In the genomic region with DNA sequence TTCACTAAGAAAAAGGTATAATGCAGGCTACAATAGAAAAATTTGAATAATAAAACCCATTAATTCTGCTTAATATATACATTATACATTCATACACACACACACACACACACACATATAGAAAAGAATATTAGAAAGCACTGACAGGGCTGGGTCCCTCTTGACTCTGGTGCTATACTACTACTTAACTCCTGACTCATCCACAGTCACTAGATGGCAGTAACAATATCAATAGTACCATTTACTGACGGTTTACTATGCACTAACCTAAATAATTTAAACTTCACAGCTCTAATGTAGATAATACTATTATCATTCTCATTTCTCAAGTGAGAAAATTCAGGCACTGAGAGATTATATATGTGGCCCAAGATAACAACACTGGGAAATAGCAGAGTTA, we compare ENCODE assay signal across 9 cellular contexts.
DNase-seq lines count a peak whose midpoint lies in the region; ATAC-seq, FAIRE-seq and TF ChIP-seq lines count a peak whose summit lies in the region.
"Had no signal": no experiment of that assay in that cellular context is flagged by ENCODE, and none has a peak within 500 bp of the region (broad histone marks: within the 10 kb centered on the region; RNA-seq: fewer than 3 reads in every experiment).

No MANE protein-coding gene starts in this region.

- TF ChIP-seq CTCF in MCF 10A (IDR thresholded peaks at IDR 0.05; ENCODE audit: unreplicated experiment) = peak; percentile 36
- no peak for TF ChIP-seq CTCF in breast epithelium (IDR thresholded peaks at IDR 0.05)
- TF ChIP-seq CTCF in GM12878 (IDR thresholded peaks at IDR 0.05 in 2 of 3, conservative IDR thresholded peaks at IDR 0.05 in 1 of 3; ENCODE audit: control insufficient read depth in 2 of 3, extremely low read depth in 1 of 3, insufficient read depth in 1 of 3, low read depth in 3 of 3, low read length in 3 of 3) = peak; percentile 26 to 41 (median 40); a peak in 4 of 6 replicates

- H3K4me2 ChIP-seq in GM12878 (ENCODE audit: control insufficient read depth, insufficient read depth) = no peak overlapping the region

- no peaks in the 10 kb centered on the region for H3K27me3 Mint-ChIP-seq in MCF 10A (ENCODE audit: insufficient read depth, unreplicated experiment)

- ATAC-seq in GM12878 (peak; percentile 92), HG02970 (IDR thresholded peaks at IDR 0.05; ENCODE audit: low FRiP score, unreplicated experiment) (no peak)

- H3K9me3 ChIP-seq in breast epithelium = peaks cover 9 to 18% of the 10 kb centered on the region in 2 donors
- H3K9me3 ChIP-seq in GM12878 (replicated peaks; ENCODE audit: control insufficient read depth, insufficient read depth, low read length) = peaks cover 7% of the 10 kb centered on the region; the same call in 2 of the 3 replicates
- no peaks in the 10 kb centered on the region for H3K9me3 ChIP-seq in small intestine (ENCODE audit: control insufficient read depth, low read depth)

- CTCF ChIA-PET in MCF 10A (lab: Yijun Ruan, JAX) (interaction anchor here (0.6 to 2.6 kb wide), 11 partner anchors 9 to 997 kb away, joined by 3 to 11 read pairs (median 4); partner anchors contain the start of gene COP1), GM12878 (lab: Yijun Ruan, JAX) (interaction anchor here (0.7 to 2.2 kb wide), 11 partner anchors 10 to 187 kb away, joined by 3 to 6 read pairs (median 3); partner anchors contain the start of gene COP1)

- H2AFZ ChIP-seq in GM12878 (ENCODE audit: control insufficient read depth, low read depth, low read length) = no peak overlapping the region

- BruUV-seq in MCF 10A (replicated peaks; lab: Mats Ljungman, UMichigan) (no TSS peak), GM12878 (replicated peaks; lab: Mats Ljungman, UMichigan) (no TSS peak)

- H3K36me3 ChIP-seq in breast epithelium (no peaks in the 10 kb centered on the region), GM12878 (ENCODE audit: control insufficient read depth in 2 of 2, insufficient read depth in 2 of 2, low read length in 1 of 2) (peaks cover 0 to 6% of the 10 kb centered on the region in 2 experiments; a peak in 1 of 4 replicates), small intestine (ENCODE audit: control insufficient read depth in 2 of 2, insufficient read depth in 2 of 2, low read length in 2 of 2) (peaks cover 0 to 4% of the 10 kb centered on the region in 2 donors)

- no peak overlapping the region for H3K4me3 Mint-ChIP-seq in MCF 10A (ENCODE audit: unreplicated experiment)

- H3K4me3 ChIP-seq in breast epithelium = no peak overlapping the region
- no peak overlapping the region for H3K4me3 ChIP-seq in GM12878
- H3K4me3 ChIP-seq in small intestine (ENCODE audit: low read depth in 1 of 2, low read length in 2 of 2) = no peak overlapping the region

- peaks cover 6% of the 10 kb centered on the region for H3K4me1 Mint-ChIP-seq in MCF 10A (ENCODE audit: insufficient read depth, unreplicated experiment)

- TF ChIP-seq RAD21 in GM12878 (IDR thresholded peaks at IDR 0.05; ENCODE audit: insufficient read depth, low read depth, low read length) = peak; percentile 30; the same call in 1 of the 2 replicates

- no peak for TF ChIP-seq POLR2A in breast epithelium (IDR thresholded peaks at IDR 0.05)
- TF ChIP-seq POLR2A in GM12878 (IDR thresholded peaks at IDR 0.05; ENCODE audit: low read depth, low read length) = no peak

- intact Hi-C loops in MCF 10A (cut with micrococcal nuclease) (loop anchor here (1.0 to 5.0 kb wide), 3 partner anchors 88 to 762 kb away; partner anchors contain the start of gene COP1), breast epithelium (cut with DNase I; ENCODE audit: low total_unique reads) (no loop called here), GM12878 (cut with micrococcal nuclease; ENCODE audit: unreplicated experiment) (loop anchor here (2.0 to 10.0 kb wide), 2 partner anchors 87 to 345 kb away; partner anchors contain the start of genes COP1 and PAPPA2)

- no peak overlapping the region for H3K9ac ChIP-seq in GM12878 (ENCODE audit: control insufficient read depth, insufficient read depth, low read length)

- DNase-seq in MCF 10A (ENCODE audit: unreplicated experiment) (peak; percentile 47), breast epithelium (ENCODE audit: low spot score in 2 of 2) (no peak), HTR-8/SVneo (ENCODE audit: insufficient read length, low spot score) (peak; percentile 7), GM12878 (ENCODE audit: low read depth, low spot score) (no peak), small intestine (peak; percentile 21), NCI-H2196 (lab: John Stamatoyannopoulos, UW; ENCODE audit: unreplicated experiment) (no peak), medulla oblongata (ENCODE audit: extremely low spot score) (no peak)
- DNase-seq: DMS79 treated with DMSO at 0.1 percent for 48 hours had no signal

- FAIRE-seq in HTR-8/SVneo (lab: Jason Lieb, UNC) (no peak), GM12878 (lab: Jason Lieb, UNC) (no peak), small intestine (lab: Jason Lieb, UNC) (no peak)

- no peaks in the 10 kb centered on the region for H4K20me1 ChIP-seq in GM12878 (ENCODE audit: control insufficient read depth, insufficient read depth)

- in situ Hi-C loops in GM12878 (cut with MboI) = no loop called here

- no peaks in the 10 kb centered on the region for H3K27me3 ChIP-seq in breast epithelium
- H3K27me3 ChIP-seq in GM12878 (replicated peaks in 1 of 2; ENCODE audit: control insufficient read depth in 2 of 2, insufficient read depth in 2 of 2, low read length in 1 of 2) = no peaks in the 10 kb centered on the region
- no peaks in the 10 kb centered on the region for H3K27me3 ChIP-seq in small intestine (ENCODE audit: control insufficient read depth in 2 of 2, insufficient read depth in 2 of 2, low read length in 2 of 2)

- H3K27ac ChIP-seq in breast epithelium (no peak overlapping the region), GM12878 (ENCODE audit: control insufficient read depth, insufficient read depth) (no peak overlapping the region), small intestine (ENCODE audit: low read depth in 1 of 2, low read length in 1 of 2) (no peak overlapping the region)

- peaks cover 6% of the 10 kb centered on the region for H3K9me3 Mint-ChIP-seq in MCF 10A (ENCODE audit: unreplicated experiment)

- 15% methylated on average over 1 of the region's 1 CpG for WGBS in GM12878 (ENCODE audit: insufficient coverage, insufficient replicate concordance, low lambda C conversion rate, missing lambda C conversion rate)
- WGBS in small intestine, 3 donors = 65 to 81% (median 71%) methylated on average over 1 of the region's 1 CpG

- no peak for TF ChIP-seq EP300 in GM12878 (IDR thresholded peaks at IDR 0.05; ENCODE audit: borderline replicate concordance in 1 of 2, control insufficient read depth in 1 of 2, low read depth in 2 of 2, low read length in 2 of 2)

- no peaks in the 10 kb centered on the region for H3K4me1 ChIP-seq in breast epithelium
- no peaks in the 10 kb centered on the region for H3K4me1 ChIP-seq in GM12878 (ENCODE audit: control insufficient read depth, insufficient read depth, low read length)
- peaks cover 0 to under 1% of the 10 kb centered on the region in 2 donors for H3K4me1 ChIP-seq in small intestine (ENCODE audit: control insufficient read depth in 2 of 2, insufficient read depth in 1 of 2, low read depth in 1 of 2, low read length in 1 of 2)

- H3K27ac Mint-ChIP-seq in MCF 10A (ENCODE audit: low read depth, unreplicated experiment) = no peak overlapping the region

- SMC1A ChIA-PET in GM12878 (lab: Charles Lee; ENCODE audit: uncharacterized antibody, unreplicated experiment) = interaction anchor here (0.8 to 1.5 kb wide), 4 partner anchors 11 to 94 kb away, joined by 3 to 4 read pairs (median 4); partner anchors contain the start of gene COP1

- H3K36me3 Mint-ChIP-seq in MCF 10A (ENCODE audit: insufficient read depth, unreplicated experiment) = peaks cover 33% of the 10 kb centered on the region

- no peaks in the 10 kb centered on the region for H3K79me2 ChIP-seq in GM12878 (ENCODE audit: control insufficient read depth, insufficient read depth, low read length)

- RAD21 ChIA-PET in GM12878 (lab: Charles Lee; ENCODE audit: unreplicated experiment) = interaction anchor here (1.3 kb wide), 1 partner anchor 12 kb away, joined by 4 read pairs; no protein-coding TSS in a partner anchor

- POLR2A ChIA-PET in MCF 10A (lab: Yijun Ruan, JAX) = interaction anchor here (1.2 kb wide), 1 partner anchor 29 kb away, joined by 6 read pairs; no protein-coding TSS in a partner anchor
- POLR2A ChIA-PET in GM12878 (lab: Charles Lee) = no interaction called here

TF ChIP-seq in GM12878, 131 proteins besides CTCF, POLR2A, EP300 and RAD21 (continues in another document):
- no peak for TF ChIP-seq IRF3 (IDR thresholded peaks at IDR 0.05)
- TF ChIP-seq RUNX3 (IDR thresholded peaks at IDR 0.05; ENCODE audit: low read length) = no peak
- TF ChIP-seq, protein P1, sequence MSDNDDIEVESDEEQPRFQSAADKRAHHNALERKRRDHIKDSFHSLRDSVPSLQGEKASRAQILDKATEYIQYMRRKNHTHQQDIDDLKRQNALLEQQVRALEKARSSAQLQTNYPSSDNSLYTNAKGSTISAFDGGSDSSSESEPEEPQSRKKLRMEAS (IDR thresholded peaks at IDR 0.05; ENCODE audit: low read depth, low read length) = no peak
- no peak for TF ChIP-seq ZNF384 (IDR thresholded peaks at IDR 0.05; ENCODE audit: borderline replicate concordance, low read depth, low read length)
- TF ChIP-seq MEF2B (IDR thresholded peaks at IDR 0.05; ENCODE audit: partially characterized antibody, poor library complexity, severe bottlenecking) = no peak

Comparison
In these comparisons a context has a peak if more than half of its experiments do, and no peak if none do; other contexts are left out.
1. DNase-seq: peak in MCF 10A (single experiment), HTR-8/SVneo (single experiment) and small intestine (single experiment); none in breast epithelium (0 of 2), GM12878 (single experiment), NCI-H2196 (single experiment) and medulla oblongata (single experiment).
2. CTCF ChIP-seq: peak in MCF 10A (single experiment) and GM12878 (3 of 3); none in breast epithelium (0 of 3).